ENCODE assay signal across 8 cellular contexts in the genomic region with DNA sequence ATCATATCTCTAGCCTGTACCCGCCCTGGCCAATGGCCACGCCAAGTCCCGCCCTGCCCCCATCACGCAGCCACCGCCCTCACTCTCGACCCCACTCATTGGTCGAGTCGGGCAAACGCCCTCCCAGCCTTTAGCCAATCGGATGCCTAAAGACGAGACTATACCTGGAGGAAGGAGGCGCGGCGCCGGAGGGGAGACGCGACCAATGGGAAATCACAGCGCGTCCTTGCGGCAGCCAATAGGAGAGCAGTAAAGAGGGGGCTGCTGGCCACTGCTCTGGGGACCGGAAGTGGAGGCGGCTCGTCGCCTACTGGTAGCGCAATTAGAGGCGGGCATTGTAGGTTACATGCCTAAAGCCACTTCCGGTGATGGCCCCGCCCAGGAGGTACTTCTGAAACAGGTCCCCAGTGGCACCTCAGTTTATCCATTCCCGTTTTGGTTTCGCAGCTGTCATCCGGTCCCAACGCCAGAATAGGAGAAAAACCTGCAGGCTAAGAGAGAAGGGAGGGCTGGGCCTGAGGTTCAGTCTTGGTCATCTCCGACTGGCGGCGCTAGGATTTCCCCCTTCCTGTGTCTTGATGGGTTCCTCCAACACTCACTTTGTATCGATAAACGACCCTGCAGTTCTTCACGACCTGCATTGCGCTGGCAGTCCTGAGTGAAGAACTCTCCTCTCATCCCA. TPM values are rescaled to one million over a fixed set of nuclear protein-coding genes. Genes with fewer than 3 reads are reported as not detected.
DNase-seq lines count a peak whose midpoint lies in the region; ATAC-seq and TF ChIP-seq lines count a peak whose summit lies in the region.

No MANE protein-coding gene starts in this region.

- WGBS in lung, 2 donors, result 0% methylated on average over 38 to 39 of the region's 39 CpGs

- H3K4me3 ChIP-seq in lung, result peak overlapping the region; percentile 53

- peaks cover 0 to 4% of the 10 kb centered on the region in 2 donors for H3K36me3 ChIP-seq in lung (ENCODE audit: control insufficient read depth in 2 of 2, insufficient read depth in 2 of 2, low read length in 2 of 2)

- peak overlapping the region; percentile 91 to 95 for H3K27ac ChIP-seq in lung (ENCODE audit: low read depth in 1 of 2, low read length in 1 of 2)

- H3K4me1 ChIP-seq in lung (ENCODE audit: control insufficient read depth in 2 of 2, insufficient read depth in 2 of 2, low read length in 2 of 2), result peaks cover 0 to 10% of the 10 kb centered on the region in 2 donors

- DNase-seq in COLO668 (lab: John Stamatoyannopoulos, UW; ENCODE audit: unreplicated experiment) (peak; percentile 98), GM20000 (ENCODE audit: low spot score) (peak; percentile 96), HS-5 (ENCODE audit: low read depth) (peak; percentile 97), NK-92 (lab: John Stamatoyannopoulos, UW; ENCODE audit: unreplicated experiment) (peak; percentile 99), lung (ENCODE audit: low spot score) (peak; percentile 100)
- peak; percentile 98 for DNase-seq in activated CD8-positive, alpha-beta memory T cell treated with anti-CD3 and anti-CD28 coated beads for 24 hours
- DNase-seq in effector CD8-positive, alpha-beta T cell (lab: John Stamatoyannopoulos, UW), result peak; percentile 99
- DNase-seq in stimulated activated CD4-positive, alpha-beta T cell treated with anti-CD3 and anti-CD28 coated beads, TNF-alpha, amount 100 ng/mL, for 24 hours (ENCODE audit: low read depth in 3 of 3), result peak; percentile 99 to 100 (median 99)

- ATAC-seq in lung (ENCODE audit: insufficient read depth, low FRiP score), result peak; percentile 88

- no peaks in the 10 kb centered on the region for H3K9me3 ChIP-seq in lung (ENCODE audit: control insufficient read depth in 2 of 2, insufficient read depth in 1 of 2, low read length in 1 of 2)

- H3K27me3 ChIP-seq in lung (ENCODE audit: control insufficient read depth, insufficient read depth), result no peaks in the 10 kb centered on the region

- no peak for TF ChIP-seq CTCF in GM20000 (IDR thresholded peaks at IDR 0.05; ENCODE audit: extremely low read depth, missing control alignments)
- no peak for TF ChIP-seq CTCF in lung (IDR thresholded peaks at IDR 0.05; ENCODE audit: control extremely low read depth, extremely low read depth)

RNA-seq across cellular contexts. Expression of a gene that starts 3.6 kb away (rescaled TPM):
- 10 to 100 TPM; 41.4 to 46.1 TPM for total RNA-seq in lung
- 10 to 100 TPM; 12.9 to 21.0 TPM for polyA plus RNA-seq in lung

RNA-seq across cellular contexts. Expression of a gene that starts 29.9 kb away (rescaled TPM):
- under 1 TPM; 0.12 to 0.17 TPM for total RNA-seq in lung
- under 1 TPM; 0.02 to 0.03 TPM for polyA plus RNA-seq in lung

Comparison
In these comparisons a context has a peak if more than half of its experiments do, and no peak if none do; other contexts are left out.
1. Peak in every context shown above with its lines: DNase-seq, ATAC-seq, H3K4me3 ChIP-seq and H3K27ac ChIP-seq.